In the genomic region with DNA sequence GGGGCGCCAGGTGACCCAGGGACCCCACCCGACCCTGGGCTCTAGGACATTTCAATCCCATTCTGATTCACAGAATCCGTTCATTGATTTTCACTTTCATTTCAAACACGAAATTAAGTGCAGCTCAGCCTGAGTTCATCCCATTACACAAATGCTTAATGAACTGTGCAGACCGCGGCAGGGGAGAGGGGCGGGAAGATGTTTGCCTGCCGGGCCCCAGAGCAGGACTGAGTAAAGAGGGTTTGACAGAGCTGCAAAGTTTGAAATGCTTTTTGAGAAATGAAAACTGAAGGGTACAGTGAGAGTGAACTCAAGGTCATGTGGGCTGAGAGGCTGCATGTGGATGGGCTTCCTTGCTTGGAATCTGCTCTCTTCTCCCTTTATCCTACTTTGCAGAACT, we compare ENCODE assay signal across 3 cellular contexts.
TF ChIP-seq lines count a peak whose summit lies in the region.

No MANE protein-coding gene starts in this region.

TF ChIP-seq in GM23338, 12 proteins besides CTCF, POLR2A, EP300 and RAD21 (continues in another document):
- TF ChIP-seq CREB1 (CRISPR knock-in tag; IDR thresholded peaks at IDR 0.05; ENCODE audit: low read depth) = no peak
- TF ChIP-seq, protein P1, sequence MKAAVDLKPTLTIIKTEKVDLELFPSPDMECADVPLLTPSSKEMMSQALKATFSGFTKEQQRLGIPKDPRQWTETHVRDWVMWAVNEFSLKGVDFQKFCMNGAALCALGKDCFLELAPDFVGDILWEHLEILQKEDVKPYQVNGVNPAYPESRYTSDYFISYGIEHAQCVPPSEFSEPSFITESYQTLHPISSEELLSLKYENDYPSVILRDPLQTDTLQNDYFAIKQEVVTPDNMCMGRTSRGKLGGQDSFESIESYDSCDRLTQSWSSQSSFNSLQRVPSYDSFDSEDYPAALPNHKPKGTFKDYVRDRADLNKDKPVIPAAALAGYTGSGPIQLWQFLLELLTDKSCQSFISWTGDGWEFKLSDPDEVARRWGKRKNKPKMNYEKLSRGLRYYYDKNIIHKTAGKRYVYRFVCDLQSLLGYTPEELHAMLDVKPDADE (IDR thresholded peaks at IDR 0.05) = no peak
- no peak for TF ChIP-seq NANOG (IDR thresholded peaks at IDR 0.05; ENCODE audit: borderline replicate concordance)
- TF ChIP-seq POLR2AphosphoS5 (IDR thresholded peaks at IDR 0.05; ENCODE audit: low read depth) = no peak
- TF ChIP-seq STAT1 (IDR thresholded peaks at IDR 0.05; ENCODE audit: unreplicated experiment) = no peak

TF ChIP-seq in K562, 482 proteins besides CTCF, POLR2A, EP300 and RAD21:
- TF ChIP-seq ZBTB1 (CRISPR knock-in tag; IDR thresholded peaks at IDR 0.05; ENCODE audit: borderline replicate concordance, low read depth) (no peak), ZNF696 (CRISPR knock-in tag; conservative IDR thresholded peaks at IDR 0.05) (no peak), ZNF699 (CRISPR knock-in tag; IDR thresholded peaks at IDR 0.05; ENCODE audit: insufficient replicate concordance) (no peak), ETV5 (CRISPR knock-in tag; IDR thresholded peaks at IDR 0.05; ENCODE audit: low read depth) (no peak), NFRKB (IDR thresholded peaks at IDR 0.05; ENCODE audit: low read depth) (no peak), ELF4 (CRISPR knock-in tag; IDR thresholded peaks at IDR 0.05) (no peak)
- TF ChIP-seq, protein P2, sequence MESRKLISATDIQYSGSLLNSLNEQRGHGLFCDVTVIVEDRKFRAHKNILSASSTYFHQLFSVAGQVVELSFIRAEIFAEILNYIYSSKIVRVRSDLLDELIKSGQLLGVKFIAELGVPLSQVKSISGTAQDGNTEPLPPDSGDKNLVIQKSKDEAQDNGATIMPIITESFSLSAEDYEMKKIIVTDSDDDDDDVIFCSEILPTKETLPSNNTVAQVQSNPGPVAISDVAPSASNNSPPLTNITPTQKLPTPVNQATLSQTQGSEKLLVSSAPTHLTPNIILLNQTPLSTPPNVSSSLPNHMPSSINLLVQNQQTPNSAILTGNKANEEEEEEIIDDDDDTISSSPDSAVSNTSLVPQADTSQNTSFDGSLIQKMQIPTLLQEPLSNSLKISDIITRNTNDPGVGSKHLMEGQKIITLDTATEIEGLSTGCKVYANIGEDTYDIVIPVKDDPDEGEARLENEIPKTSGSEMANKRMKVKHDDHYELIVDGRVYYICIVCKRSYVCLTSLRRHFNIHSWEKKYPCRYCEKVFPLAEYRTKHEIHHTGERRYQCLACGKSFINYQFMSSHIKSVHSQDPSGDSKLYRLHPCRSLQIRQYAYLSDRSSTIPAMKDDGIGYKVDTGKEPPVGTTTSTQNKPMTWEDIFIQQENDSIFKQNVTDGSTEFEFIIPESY (CRISPR knock-in tag; IDR thresholded peaks at IDR 0.05) = 0 out of 2 replicates have a peak, but pooled peaks have one; percentile 15

TF ChIP-seq in neural cell, 6 proteins besides CTCF, POLR2A, EP300 and RAD21:
- TF ChIP-seq POLR2AphosphoS5 (IDR thresholded peaks at IDR 0.05) (no peak), TAF1 (IDR thresholded peaks at IDR 0.05; ENCODE audit: low read depth) (no peak), EZH2 (IDR thresholded peaks at IDR 0.05; ENCODE audit: borderline replicate concordance, insufficient read depth, low read length, poor library complexity, severe bottlenecking) (no peak), SMC3 (conservative IDR thresholded peaks at IDR 0.05; ENCODE audit: poor library complexity) (no peak), MXI1 (conservative IDR thresholded peaks at IDR 0.05; ENCODE audit: poor library complexity, severe bottlenecking) (no peak)
- TF ChIP-seq, protein P3, sequence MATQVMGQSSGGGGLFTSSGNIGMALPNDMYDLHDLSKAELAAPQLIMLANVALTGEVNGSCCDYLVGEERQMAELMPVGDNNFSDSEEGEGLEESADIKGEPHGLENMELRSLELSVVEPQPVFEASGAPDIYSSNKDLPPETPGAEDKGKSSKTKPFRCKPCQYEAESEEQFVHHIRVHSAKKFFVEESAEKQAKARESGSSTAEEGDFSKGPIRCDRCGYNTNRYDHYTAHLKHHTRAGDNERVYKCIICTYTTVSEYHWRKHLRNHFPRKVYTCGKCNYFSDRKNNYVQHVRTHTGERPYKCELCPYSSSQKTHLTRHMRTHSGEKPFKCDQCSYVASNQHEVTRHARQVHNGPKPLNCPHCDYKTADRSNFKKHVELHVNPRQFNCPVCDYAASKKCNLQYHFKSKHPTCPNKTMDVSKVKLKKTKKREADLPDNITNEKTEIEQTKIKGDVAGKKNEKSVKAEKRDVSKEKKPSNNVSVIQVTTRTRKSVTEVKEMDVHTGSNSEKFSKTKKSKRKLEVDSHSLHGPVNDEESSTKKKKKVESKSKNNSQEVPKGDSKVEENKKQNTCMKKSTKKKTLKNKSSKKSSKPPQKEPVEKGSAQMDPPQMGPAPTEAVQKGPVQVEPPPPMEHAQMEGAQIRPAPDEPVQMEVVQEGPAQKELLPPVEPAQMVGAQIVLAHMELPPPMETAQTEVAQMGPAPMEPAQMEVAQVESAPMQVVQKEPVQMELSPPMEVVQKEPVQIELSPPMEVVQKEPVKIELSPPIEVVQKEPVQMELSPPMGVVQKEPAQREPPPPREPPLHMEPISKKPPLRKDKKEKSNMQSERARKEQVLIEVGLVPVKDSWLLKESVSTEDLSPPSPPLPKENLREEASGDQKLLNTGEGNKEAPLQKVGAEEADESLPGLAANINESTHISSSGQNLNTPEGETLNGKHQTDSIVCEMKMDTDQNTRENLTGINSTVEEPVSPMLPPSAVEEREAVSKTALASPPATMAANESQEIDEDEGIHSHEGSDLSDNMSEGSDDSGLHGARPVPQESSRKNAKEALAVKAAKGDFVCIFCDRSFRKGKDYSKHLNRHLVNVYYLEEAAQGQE (IDR thresholded peaks at IDR 0.05; ENCODE audit: borderline replicate concordance) = no peak
